Comparison of ENCODE assay signal across 19 cellular contexts in genomic region chr12:109115404-109115757, GRCh38. TPM values are rescaled to one million over a fixed set of nuclear protein-coding genes. Genes with fewer than 3 reads are reported as not detected.
DNase-seq lines count a peak whose midpoint lies in the region; TF ChIP-seq lines count a peak whose summit lies in the region.
"Had no signal": no experiment of that assay in that cellular context is flagged by ENCODE, and none has a peak within 500 bp of the region (broad histone marks: within the 10 kb centered on the region; RNA-seq: fewer than 3 reads in every experiment).

No MANE protein-coding gene starts in this region.

- no peaks in the 10 kb centered on the region for H3K27me3 Mint-ChIP-seq in nephron (ENCODE audit: low read depth)
- H3K27me3 Mint-ChIP-seq in activated T-helper 2 cell treated with anti-CD3 and anti-CD28 coated beads, Interferon-gamma antibody, Interleukin-2, Interleukin-4, amounts not matched to agents 10 μg/mL and 5 μg/mL and 100 μg/mL, durations not matched to agents 14 hours and 24 hours and 36 hours (ENCODE audit: low read depth) = no peaks in the 10 kb centered on the region
- H3K27me3 Mint-ChIP-seq: central memory CD8-positive, alpha-beta T cell had no signal

- H3K27ac ChIP-seq in Peyer's patch (peak overlapping the region in 3 of 4 donors; percentile 75 to 92 (median 90)), esophagus squamous epithelium (peak overlapping the region; percentile 33 to 95 (median 88)), testis (peak overlapping the region; percentile 67 to 89)
- H3K27ac ChIP-seq: PC-9, WERI-Rb-1 had no signal

- H3K27me3 ChIP-seq in Peyer's patch (no peaks in the 10 kb centered on the region), esophagus squamous epithelium (no peaks in the 10 kb centered on the region), testis (no peaks in the 10 kb centered on the region)

- H3K36me3 Mint-ChIP-seq in nephron (ENCODE audit: low read depth) = peaks cover 6% of the 10 kb centered on the region
- peaks cover 5% of the 10 kb centered on the region for H3K36me3 Mint-ChIP-seq in activated T-helper 2 cell treated with anti-CD3 and anti-CD28 coated beads, Interferon-gamma antibody, Interleukin-2, Interleukin-4, amounts not matched to agents 10 μg/mL and 5 μg/mL and 100 μg/mL, durations not matched to agents 14 hours and 24 hours and 36 hours (ENCODE audit: low read depth)
- H3K36me3 Mint-ChIP-seq: natural killer cell had no signal

- no peak overlapping the region for H3K4me3 Mint-ChIP-seq in nephron
- H3K4me3 Mint-ChIP-seq in activated T-helper 2 cell treated with anti-CD3 and anti-CD28 coated beads, Interferon-gamma antibody, Interleukin-2, Interleukin-4, amounts not matched to agents 10 μg/mL and 5 μg/mL and 100 μg/mL, durations not matched to agents 14 hours and 24 hours and 36 hours (ENCODE audit: low read depth) = no peak overlapping the region
- H3K4me3 Mint-ChIP-seq: central memory CD8-positive, alpha-beta T cell; HFFc6; natural killer cell had no signal

- WGBS in esophagus squamous epithelium, 2 donors = 68 to 73% methylated on average over 3 of the region's 3 CpGs
- WGBS in testis, 2 donors = 37 to 40% methylated on average over 3 of the region's 3 CpGs

- H3K4me1 ChIP-seq in Peyer's patch (peaks cover 0 to 49% (median 2%) of the 10 kb centered on the region in 4 donors), esophagus squamous epithelium (peaks cover 9 to 75% (median 40%) of the 10 kb centered on the region in 3 donors), testis (peaks cover 78% of the 10 kb centered on the region)

- no peak for TF ChIP-seq CTCF in Peyer's patch (IDR thresholded peaks at IDR 0.05)
- no peak for TF ChIP-seq CTCF in esophagus squamous epithelium (IDR thresholded peaks at IDR 0.05)
- no peak for TF ChIP-seq CTCF in nephron (IDR thresholded peaks at IDR 0.05; ENCODE audit: unreplicated experiment in 3 of 3)
- TF ChIP-seq CTCF in testis (IDR thresholded peaks at IDR 0.05) = no peak

- no peaks in the 10 kb centered on the region for H3K9me3 Mint-ChIP-seq in nephron
- no peaks in the 10 kb centered on the region for H3K9me3 Mint-ChIP-seq in activated T-helper 2 cell treated with anti-CD3 and anti-CD28 coated beads, Interferon-gamma antibody, Interleukin-2, Interleukin-4, amounts not matched to agents 10 μg/mL and 5 μg/mL and 100 μg/mL, durations not matched to agents 14 hours and 24 hours and 36 hours
- H3K9me3 Mint-ChIP-seq: central memory CD8-positive, alpha-beta T cell; HFFc6; natural killer cell had no signal

- DNase-seq in Peyer's patch (peak in 1 of 3 donors; percentile 51), esophagus squamous epithelium (lab: John Stamatoyannopoulos, UW) (no peak), testis (no peak), COLO829 (ENCODE audit: low spot score) (no peak), cortex of kidney (lab: John Stamatoyannopoulos, UW) (no peak)
- DNase-seq in activated T-helper 2 cell treated with anti-CD3 and anti-CD28 coated beads, Interferon-gamma antibody, Interleukin-2, Interleukin-4, amounts not matched to agents 10 μg/mL and 5 μg/mL and 100 μg/mL, durations not matched to agents 14 hours and 24 hours and 36 hours (ENCODE audit: low spot score) = no peak
- no peak for DNase-seq in activated CD4-positive, alpha-beta T cell treated with anti-CD3 and anti-CD28 coated beads, Interleukin-2, amount 50 U/mL, for 1 hour
- DNase-seq: activated naive CD4-positive, alpha-beta T cell treated with Interleukin-2 at 50 U/mL for 16 hours; DMS79; glutamatergic neuron; HFFc6; kidney glomerular epithelial cell; natural killer cell; NCI-H2029; NCI-H526; PC-9; WERI-Rb-1 had no signal

- peaks cover 48% of the 10 kb centered on the region for H3K4me1 Mint-ChIP-seq in nephron
- H3K4me1 Mint-ChIP-seq in activated T-helper 2 cell treated with anti-CD3 and anti-CD28 coated beads, Interferon-gamma antibody, Interleukin-2, Interleukin-4, amounts not matched to agents 10 μg/mL and 5 μg/mL and 100 μg/mL, durations not matched to agents 14 hours and 24 hours and 36 hours (ENCODE audit: low read depth) = peaks cover 9% of the 10 kb centered on the region

- intact Hi-C loops in esophagus squamous epithelium (cut with DNase I) (loop anchor here (10.0 kb wide), 1 partner anchor 269 kb away; no protein-coding TSS in a partner anchor), testis (cut with DNase I; ENCODE audit: low total_unique reads) (no loop called here)
- intact Hi-C loops in activated T-helper 2 cell treated with anti-CD3 and anti-CD28 coated beads, Interferon-gamma antibody, Interleukin-2, Interleukin-4, amounts not matched to agents 10 μg/mL and 5 μg/mL and 100 μg/mL, durations not matched to agents 14 hours and 24 hours and 36 hours (cut with micrococcal nuclease) = no loop called here

- H3K9me3 ChIP-seq in Peyer's patch (no peaks in the 10 kb centered on the region), esophagus squamous epithelium (no peaks in the 10 kb centered on the region), testis (no peaks in the 10 kb centered on the region)

- H3K27ac Mint-ChIP-seq in nephron = peak overlapping the region; percentile 78 to 93 (median 92)
- no peak overlapping the region for H3K27ac Mint-ChIP-seq in activated T-helper 2 cell treated with anti-CD3 and anti-CD28 coated beads, Interferon-gamma antibody, Interleukin-2, Interleukin-4, amounts not matched to agents 10 μg/mL and 5 μg/mL and 100 μg/mL, durations not matched to agents 14 hours and 24 hours and 36 hours
- H3K27ac Mint-ChIP-seq: HFFc6, natural killer cell had no signal

- no peaks in the 10 kb centered on the region for H3K36me3 ChIP-seq in Peyer's patch
- H3K36me3 ChIP-seq in esophagus squamous epithelium = no peaks in the 10 kb centered on the region
- no peaks in the 10 kb centered on the region for H3K36me3 ChIP-seq in testis (ENCODE audit: low read depth, missing control alignments)

- H3K4me3 ChIP-seq in Peyer's patch = peak overlapping the region in 2 of 4 donors; percentile 2 to 41
- H3K4me3 ChIP-seq in esophagus squamous epithelium = peak overlapping the region in 1 of 4 donors; percentile 7
- H3K4me3 ChIP-seq in testis = no peak overlapping the region
- H3K4me3 ChIP-seq: PC-9 had no signal

- TF ChIP-seq POLR2A in Peyer's patch (IDR thresholded peaks at IDR 0.05) (no peak), esophagus squamous epithelium (IDR thresholded peaks at IDR 0.05) (no peak), testis (IDR thresholded peaks at IDR 0.05) (no peak)

RNA-seq across cellular contexts. Expression of gene ACACB, which starts 1.0 kb away (rescaled TPM):
- 100 to 1,000 TPM in 3 of 4 donors, 10 to 100 TPM in 1; 56.0 to 179 (median 152) TPM for total RNA-seq in Peyer's patch
- total RNA-seq in esophagus squamous epithelium = 10 to 100 TPM in 3 of 4 donors, 1 to 10 TPM in 1; 5.9 to 48.4 (median 27.3) TPM
- 10 to 100 TPM; 61.6 to 96.8 TPM for total RNA-seq in testis
- polyA plus RNA-seq in testis (ENCODE audit: insufficient read depth, low read depth, low replicate concordance) = 25.5 TPM
- 12.1 and 12.9 TPM in 2 replicates for total RNA-seq in activated T-helper 2 cell treated with anti-CD3 and anti-CD28 coated beads, Interferon-gamma antibody, Interleukin-2, Interleukin-4, amounts not matched to agents 10 μg/mL and 5 μg/mL and 100 μg/mL, durations not matched to agents 14 hours and 24 hours and 36 hours

RNA-seq across cellular contexts. Expression of gene UNG, which starts 18.0 kb away (rescaled TPM):
- total RNA-seq in Peyer's patch (10 to 100 TPM; 19.0 to 58.6 (median 21.3) TPM), esophagus squamous epithelium (10 to 100 TPM; 28.0 to 43.1 (median 38.7) TPM), testis (10 to 100 TPM; 80.2 to 81.5 TPM)
- polyA plus RNA-seq in testis (ENCODE audit: insufficient read depth, low read depth, low replicate concordance) = 55.3 TPM
- 82.5 and 86.2 TPM in 2 replicates for total RNA-seq in activated T-helper 2 cell treated with anti-CD3 and anti-CD28 coated beads, Interferon-gamma antibody, Interleukin-2, Interleukin-4, amounts not matched to agents 10 μg/mL and 5 μg/mL and 100 μg/mL, durations not matched to agents 14 hours and 24 hours and 36 hours

RNA-seq across cellular contexts. Expression of gene ALKBH2, which starts 22.1 kb away (rescaled TPM):
- 10 to 100 TPM in 1 of 4 donors, 1 to 10 TPM in 3; 5.2 to 26.4 (median 7.3) TPM for total RNA-seq in Peyer's patch
- 10 to 100 TPM in 3 of 4 donors, 1 to 10 TPM in 1; 7.9 to 20.6 (median 14.8) TPM for total RNA-seq in esophagus squamous epithelium
- total RNA-seq in testis = 10 to 100 TPM; 16.2 to 23.8 TPM
- 16.6 TPM for polyA plus RNA-seq in testis (ENCODE audit: insufficient read depth, low read depth, low replicate concordance)
- total RNA-seq in activated T-helper 2 cell treated with anti-CD3 and anti-CD28 coated beads, Interferon-gamma antibody, Interleukin-2, Interleukin-4, amounts not matched to agents 10 μg/mL and 5 μg/mL and 100 μg/mL, durations not matched to agents 14 hours and 24 hours and 36 hours = 33.4 and 34.9 TPM in 2 replicates
